1 cellular context compared by ENCODE assay signal in genomic region chr15:65189102-65189740, GRCh38.
TF ChIP-seq lines count a peak whose summit lies in the region.

No MANE protein-coding gene starts in this region.

TF ChIP-seq in K562, 482 proteins besides CTCF, POLR2A, EP300 and RAD21:
- TF ChIP-seq RB1 (IDR thresholded peaks at IDR 0.05; ENCODE audit: low read depth) (0 out of 2 replicates have a peak, but pooled peaks have one; percentile 38), ZFPM2 (CRISPR knock-in tag; IDR thresholded peaks at IDR 0.05) (no peak), ARHGAP35 (IDR thresholded peaks at IDR 0.05; ENCODE audit: partially characterized antibody) (no peak), SUPT5H (IDR thresholded peaks at IDR 0.05) (no peak), DEAF1 (CRISPR knock-in tag; IDR thresholded peaks at IDR 0.05) (peak; percentile 94), NFATC3 (IDR thresholded peaks at IDR 0.05) (peak; percentile 23; the same call in 1 of the 2 replicates), CC2D1A (IDR thresholded peaks at IDR 0.05) (peak; percentile 88), ZKSCAN3 (CRISPR knock-in tag; IDR thresholded peaks at IDR 0.05) (no peak), E2F5 (CRISPR knock-in tag; IDR thresholded peaks at IDR 0.05) (no peak), SMC3 (conservative IDR thresholded peaks at IDR 0.05; ENCODE audit: insufficient read depth, low read depth, low read length) (peak; percentile 75), MYBL2 (IDR thresholded peaks at IDR 0.05; ENCODE audit: low read depth) (no peak), MYBL2 (CRISPR knock-in tag; IDR thresholded peaks at IDR 0.05; ENCODE audit: borderline replicate concordance) (no peak), E2F1 (CRISPR knock-in tag; IDR thresholded peaks at IDR 0.05) (0 out of 2 replicates have a peak, but pooled peaks have one; percentile 34), BRCA1 (IDR thresholded peaks at IDR 0.05) (no peak), BRCA1 (CRISPR knock-in tag; IDR thresholded peaks at IDR 0.05) (no peak), NR1H2 (CRISPR knock-in tag; IDR thresholded peaks at IDR 0.05) (no peak), ATF6 (CRISPR knock-in tag; IDR thresholded peaks at IDR 0.05) (no peak), MAZ (CRISPR knock-in tag; conservative IDR thresholded peaks at IDR 0.05 in 1 of 2, IDR thresholded peaks at IDR 0.05 in 1 of 2) (0 out of 4 replicates have a peak, but pooled peaks of 1 of the 2 experiments have one; percentile 36), KLF13 (tag; IDR thresholded peaks at IDR 0.05; ENCODE audit: borderline replicate concordance, low read depth) (no peak), ESRRA (IDR thresholded peaks at IDR 0.05; ENCODE audit: borderline replicate concordance, low read depth) (0 out of 2 replicates have a peak, but pooled peaks have one; percentile 14), ZNF696 (CRISPR knock-in tag; conservative IDR thresholded peaks at IDR 0.05) (no peak), NFE2 (IDR thresholded peaks at IDR 0.05; ENCODE audit: low read depth) (no peak), ZMIZ1 (IDR thresholded peaks at IDR 0.05; ENCODE audit: low read depth in 2 of 2, low read length in 2 of 2) (no peak), KLF16 (IDR thresholded peaks at IDR 0.05) (no peak), SRF (CRISPR knock-in tag; IDR thresholded peaks at IDR 0.05) (0 out of 4 replicates have a peak, but pooled peaks of 1 of the 2 experiments have one; percentile 14), ARID2 (IDR thresholded peaks at IDR 0.05) (peak; percentile 92), MTA3 (IDR thresholded peaks at IDR 0.05; ENCODE audit: borderline replicate concordance) (peak; percentile 24; the same call in 1 of the 2 replicates)
- TF ChIP-seq, protein P1, sequence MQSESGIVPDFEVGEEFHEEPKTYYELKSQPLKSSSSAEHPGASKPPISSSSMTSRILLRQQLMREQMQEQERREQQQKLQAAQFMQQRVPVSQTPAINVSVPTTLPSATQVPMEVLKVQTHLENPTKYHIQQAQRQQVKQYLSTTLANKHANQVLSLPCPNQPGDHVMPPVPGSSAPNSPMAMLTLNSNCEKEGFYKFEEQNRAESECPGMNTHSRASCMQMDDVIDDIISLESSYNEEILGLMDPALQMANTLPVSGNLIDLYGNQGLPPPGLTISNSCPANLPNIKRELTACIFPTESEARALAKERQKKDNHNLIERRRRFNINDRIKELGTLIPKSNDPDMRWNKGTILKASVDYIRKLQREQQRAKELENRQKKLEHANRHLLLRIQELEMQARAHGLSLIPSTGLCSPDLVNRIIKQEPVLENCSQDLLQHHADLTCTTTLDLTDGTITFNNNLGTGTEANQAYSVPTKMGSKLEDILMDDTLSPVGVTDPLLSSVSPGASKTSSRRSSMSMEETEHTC (IDR thresholded peaks at IDR 0.05): no peak
